In the genomic region with DNA sequence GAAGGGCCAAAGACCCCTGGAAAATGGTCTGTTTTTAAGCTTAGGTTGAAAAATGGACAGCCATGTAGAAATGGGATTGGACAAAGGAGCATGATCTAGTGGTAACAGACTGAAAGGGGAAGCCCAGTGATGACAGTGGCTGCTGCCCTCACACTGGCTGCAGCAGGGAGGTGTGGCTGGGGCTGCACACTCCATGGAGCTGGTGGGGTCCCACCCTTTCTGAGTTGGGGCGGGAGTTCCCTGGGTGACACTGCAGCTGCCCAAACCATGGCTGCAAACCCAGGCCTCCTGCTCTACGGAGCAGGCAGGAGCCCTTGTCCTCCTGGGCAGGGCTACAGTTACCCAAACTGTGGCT, we compare ENCODE assay signal across 14 cellular contexts.
"Had no signal": no experiment of that assay in that cellular context is flagged by ENCODE, and none has a peak within 500 bp of the region (broad histone marks: within the 10 kb centered on the region; RNA-seq: fewer than 3 reads in every experiment).

No MANE protein-coding gene starts in this region.

- H3K27me3 Mint-ChIP-seq: activated CD8-positive, alpha-beta T cell treated with anti-CD3 and anti-CD28 coated beads for 36 hours; activated naive CD4-positive, alpha-beta T cell treated with anti-CD3 and anti-CD28 coated beads, Interleukin-2, amount 50 U/mL, for 24 hours had no signal

- H3K27ac Mint-ChIP-seq: activated CD8-positive, alpha-beta T cell treated with anti-CD3 and anti-CD28 coated beads for 36 hours; activated naive CD4-positive, alpha-beta T cell treated with anti-CD3 and anti-CD28 coated beads, Interleukin-2, amount 50 U/mL, for 24 hours; WTC11 had no signal

- H3K4me1 Mint-ChIP-seq: activated naive CD4-positive, alpha-beta T cell treated with anti-CD3 and anti-CD28 coated beads, Interleukin-2, amount 50 U/mL, for 24 hours had no signal

- DNase-seq: activated CD4-positive, alpha-beta T cell treated with anti-CD3 and anti-CD28 coated beads for 4 hours; activated CD8-positive, alpha-beta T cell treated with anti-CD3 and anti-CD28 coated beads for 36 hours; activated effector memory CD4-positive, alpha-beta T cell treated with anti-CD3 and anti-CD28 coated beads, Interleukin-2, amount 50 U/mL, for 16 hours; activated T-cell treated with anti-CD3 and anti-CD28 coated beads, Interleukin-2, amount 50 U/mL, for 4 hours; adrenal gland; head of caudate nucleus; kidney glomerular epithelial cell; midbrain; stimulated activated CD4-positive, alpha-beta T cell treated with anti-CD3 and anti-CD28 coated beads, Interleukin-15, amount 100 ng/mL, for 24 hours; stimulated activated CD4-positive, alpha-beta T cell treated with anti-CD3 and anti-CD28 coated beads, Interleukin-4, amount 100 ng/mL, for 1 hour; stimulated activated naive CD4-positive, alpha-beta T cell had no signal

- H3K9me3 Mint-ChIP-seq: activated CD8-positive, alpha-beta T cell treated with anti-CD3 and anti-CD28 coated beads for 36 hours; activated naive CD4-positive, alpha-beta T cell treated with anti-CD3 and anti-CD28 coated beads, Interleukin-2, amount 50 U/mL, for 24 hours; activated T-cell treated with anti-CD3 and anti-CD28 coated beads, Interleukin-2, amount 50 U/mL, for 4 hours; neural crest cell; WTC11 had no signal

- ATAC-seq: activated CD8-positive, alpha-beta T cell treated with anti-CD3 and anti-CD28 coated beads for 36 hours; activated T-cell treated with anti-CD3 and anti-CD28 coated beads, Interleukin-2, amount 50 U/mL, for 4 hours had no signal

- H3K4me3 Mint-ChIP-seq: activated CD8-positive, alpha-beta T cell treated with anti-CD3 and anti-CD28 coated beads for 36 hours; activated naive CD4-positive, alpha-beta T cell treated with anti-CD3 and anti-CD28 coated beads, Interleukin-2, amount 50 U/mL, for 24 hours; activated T-cell treated with anti-CD3 and anti-CD28 coated beads, Interleukin-2, amount 50 U/mL, for 4 hours; neural crest cell; WTC11 had no signal
